Comparison of ENCODE assay signal across 9 cellular contexts in genomic region chr5:95808686-95809413, GRCh38. TPM values are rescaled to one million over a fixed set of nuclear protein-coding genes. Genes with fewer than 3 reads are reported as not detected.
DNase-seq lines count a peak whose midpoint lies in the region; ATAC-seq, FAIRE-seq and TF ChIP-seq lines count a peak whose summit lies in the region.
"Had no signal": no experiment of that assay in that cellular context is flagged by ENCODE, and none has a peak within 500 bp of the region (broad histone marks: within the 10 kb centered on the region; RNA-seq: fewer than 3 reads in every experiment).

No MANE protein-coding gene starts in this region.

- H3K79me2 ChIP-seq in keratinocyte (ENCODE audit: control insufficient read depth, insufficient read depth, low read length), result no peaks in the 10 kb centered on the region

- peaks cover 21% of the 10 kb centered on the region for H3K4me1 ChIP-seq in keratinocyte (ENCODE audit: control insufficient read depth, extremely low read depth, insufficient read depth, low read length)
- H3K4me1 ChIP-seq in BE2C, result peaks cover 8% of the 10 kb centered on the region

- H2AFZ ChIP-seq in keratinocyte (ENCODE audit: control insufficient read depth, low read length), result no peak overlapping the region

- no peak for FAIRE-seq in keratinocyte (lab: Jason Lieb, UNC)

- DNase-seq in SK-MEL-5 (ENCODE audit: low read depth, low spot score) (peak; percentile 48), keratinocyte (ENCODE audit: low read depth, low spot score) (no peak), SW480 (ENCODE audit: low spot score) (no peak), BE2C (no peak)
- peak; percentile 42 for DNase-seq in activated naive CD8-positive, alpha-beta T cell treated with anti-CD3 and anti-CD28 coated beads, Interleukin-2, amount 50 U/mL, for 16 hours (ENCODE audit: low read depth, low spot score)
- DNase-seq in stimulated activated CD8-positive, alpha-beta memory T cell treated with anti-CD3 and anti-CD28 coated beads, Interleukin-12 subunit alpha, Interleukin-12 subunit beta, amount 100 ng/mL, for 1 hour (ENCODE audit: low read depth), result peak; percentile 60

- dilution Hi-C loops in keratinocyte (cut with MboI; ENCODE audit: extremely low pct_ligation_motif_present, low sequenced_read_pairs), result no loop called here

- peak overlapping the region; percentile 18 for H3K4me2 ChIP-seq in keratinocyte (ENCODE audit: control insufficient read depth, extremely low read depth, insufficient read depth, low read depth, low read length)

- H3K4me3 ChIP-seq in keratinocyte (ENCODE audit: control insufficient read depth in 2 of 3, extremely low read depth in 1 of 3, insufficient read depth in 2 of 3, low read depth in 1 of 3, low read length in 3 of 3) (no peak overlapping the region), BE2C (ENCODE audit: low read depth, low read length) (no peak overlapping the region)

- H3K27ac ChIP-seq in keratinocyte (ENCODE audit: control insufficient read depth, insufficient read depth, low read length), result no peak overlapping the region
- H3K27ac ChIP-seq: epithelial cell of prostate had no signal

- peak; percentile 100 for ATAC-seq in GM18909 (IDR thresholded peaks at IDR 0.05; ENCODE audit: poor library complexity, unreplicated experiment)
- peak; percentile 100 for ATAC-seq in HG02981 (IDR thresholded peaks at IDR 0.05; ENCODE audit: unreplicated experiment)

- H3K36me3 ChIP-seq in keratinocyte (ENCODE audit: control insufficient read depth in 2 of 2, extremely low read depth in 1 of 2, insufficient read depth in 2 of 2, low read length in 2 of 2) (no peaks in the 10 kb centered on the region), BE2C (0 out of 2 replicates have a peak, but pooled peaks cover 2% of the 10 kb centered on the region)

- in situ Hi-C loops in SK-MEL-5 (cut with HindIII; ENCODE audit: low pct_unique_long_range_greater_than_20kb, low sequenced_read_pairs), result no loop called here

- H4K20me1 ChIP-seq in keratinocyte (ENCODE audit: control insufficient read depth, extremely low read depth, insufficient read depth, low read length), result no peaks in the 10 kb centered on the region

- H3K27me3 ChIP-seq in keratinocyte (ENCODE audit: control insufficient read depth, extremely low read depth, insufficient read depth, low read length) (no peaks in the 10 kb centered on the region), BE2C (no peaks in the 10 kb centered on the region)

- no peaks in the 10 kb centered on the region for H3K9me1 ChIP-seq in keratinocyte (ENCODE audit: control insufficient read depth, extremely low read depth, insufficient read depth, low read length)

- no peaks in the 10 kb centered on the region for H3K9me3 ChIP-seq in keratinocyte (ENCODE audit: control insufficient read depth, low read depth, low read length)
- H3K9me3 ChIP-seq in BE2C, result no peaks in the 10 kb centered on the region

- no peak overlapping the region for H3K9ac ChIP-seq in keratinocyte (ENCODE audit: control insufficient read depth, extremely low read depth, insufficient read depth, low read length)

- TF ChIP-seq CTCF in keratinocyte (optimal IDR thresholded peaks at IDR 0.05 in 1 of 3, IDR thresholded peaks at IDR 0.05 in 1 of 3, conservative IDR thresholded peaks at IDR 0.05 in 1 of 3; ENCODE audit: extremely low read depth in 1 of 3, insufficient read depth in 2 of 3, low read length in 3 of 3), result no peak
- no peak for TF ChIP-seq CTCF in BE2C (IDR thresholded peaks at IDR 0.05; ENCODE audit: low read depth, low read length)

RNA-seq across cellular contexts. Expression of gene GLRX, which starts 13.7 kb away (rescaled TPM):
- total RNA-seq in SK-MEL-5 (2014; rRNA removed; shearing (Covaris generic)), result 8.1 and 10.8 TPM in 2 replicates
- polyA plus RNA-seq in SK-MEL-5 (2015; cell fraction: cytosol; rRNA removed), result 26.5 and 28.5 TPM in 2 replicates
- 10.0 and 12.2 TPM in 2 replicates for polyA plus RNA-seq in SK-MEL-5 (2015; cell fraction: nucleus; rRNA removed)
- 9.8 to 32.4 TPM (median 15.6 TPM) in 3 replicates for polyA plus RNA-seq in keratinocyte
- 50.0 TPM for polyA plus RNA-seq in keratinocyte (2011; ENCODE audit: low read depth)
- polyA plus RNA-seq in keratinocyte (2011; cell fraction: cytosol; rRNA removed), result 14.9 and 17.6 TPM in 2 replicates
- 8.6 and 10.4 TPM in 2 replicates for polyA plus RNA-seq in keratinocyte (2011; cell fraction: nucleus; rRNA removed)
- polyA plus RNA-seq in keratinocyte (2012; ENCODE audit: low replicate concordance), result 12.5 and 112 TPM in 2 replicates
- polyA minus RNA-seq in keratinocyte, result 1.9 to 12.0 TPM (median 11.0 TPM) in 3 replicates
- polyA minus RNA-seq in keratinocyte (2011; cell fraction: cytosol; rRNA and poly(A)+ RNA removed), result not detected
- polyA minus RNA-seq in keratinocyte (2011; cell fraction: nucleus; rRNA and poly(A)+ RNA removed), result 5.9 and 7.2 TPM in 2 replicates
- polyA plus RNA-seq in BE2C (2012; ENCODE audit: insufficient read depth, insufficient read length, low read depth), result 41.7 TPM

Comparison
In these comparisons a context has a peak if more than half of its experiments do, and no peak if none do; other contexts are left out.
1. DNase-seq: peak in SK-MEL-5 (single experiment), activated naive CD8-positive, alpha-beta T cell treated with anti-CD3 and anti-CD28 coated beads, Interleukin-2, amount 50 U/mL, for 16 hours (single experiment) and stimulated activated CD8-positive, alpha-beta memory T cell treated with anti-CD3 and anti-CD28 coated beads, Interleukin-12 subunit alpha, Interleukin-12 subunit beta, amount 100 ng/mL, for 1 hour (single experiment); none in keratinocyte (single experiment), SW480 (single experiment) and BE2C (single experiment).